ENCODE assay signal across 18 cellular contexts in genomic region chr15:45799508-45799907, GRCh38.
DNase-seq lines count a peak whose midpoint lies in the region; ATAC-seq and TF ChIP-seq lines count a peak whose summit lies in the region.
"Had no signal": no experiment of that assay in that cellular context is flagged by ENCODE, and none has a peak within 500 bp of the region (broad histone marks: within the 10 kb centered on the region; RNA-seq: fewer than 3 reads in every experiment).

No MANE protein-coding gene starts in this region.

- WGBS in smooth muscle cell (ENCODE audit: low lambda C conversion rate): 82% methylated on average over 3 of the region's 3 CpGs

- H3K9ac ChIP-seq in smooth muscle cell (ENCODE audit: low read depth): no peak overlapping the region

- peak; percentile 28 for DNase-seq in GM12865 (ENCODE audit: low read depth)
- no peak for DNase-seq in midbrain (lab: John Stamatoyannopoulos, UW)
- DNase-seq in NCI-H1694 (lab: John Stamatoyannopoulos, UW): no peak
- DNase-seq in smooth muscle cell (lab: John Stamatoyannopoulos, UW; ENCODE audit: unreplicated experiment): no peak
- no peak for DNase-seq in middle frontal gyrus (ENCODE audit: extremely low spot score, low spot score)
- DNase-seq: activated CD4-positive, alpha-beta T cell treated with anti-CD3 and anti-CD28 coated beads, Interleukin-2, amount 10 ng/mL, durations not matched to agents 7 days and 5 days; activated T-cell treated with anti-CD3 and anti-CD28 coated beads, Interleukin-2, amount 50 U/mL, for 4 hours; Caco-2; left cardiac atrium; NCI-H1105 treated with DMSO at 0.1 percent for 48 hours; NCI-H510A treated with DMSO at 0.1 percent for 48 hours; stimulated activated CD4-positive, alpha-beta T cell treated with anti-CD3 and anti-CD28 coated beads, Interleukin-1b, Interleukin-23, amount 100 ng/mL, for 48 hours; trophoblast cell had no signal

- peaks cover 13% of the 10 kb centered on the region for H3K4me1 ChIP-seq in smooth muscle cell (ENCODE audit: low read depth)

- no peaks in the 10 kb centered on the region for H4K20me1 ChIP-seq in smooth muscle cell (ENCODE audit: low read depth)

- H3K4me3 ChIP-seq in GM12865 (ENCODE audit: low read depth, low read length): no peak overlapping the region
- no peak overlapping the region for H3K4me3 ChIP-seq in smooth muscle cell

- ATAC-seq in GM19351 (IDR thresholded peaks at IDR 0.05; ENCODE audit: unreplicated experiment) (peak; percentile 85), HG02642 (IDR thresholded peaks at IDR 0.05; ENCODE audit: poor library complexity, unreplicated experiment) (peak; percentile 55), HG03571 (IDR thresholded peaks at IDR 0.05; ENCODE audit: unreplicated experiment) (peak; percentile 39)
- ATAC-seq: activated T-cell treated with anti-CD3 and anti-CD28 coated beads, Interleukin-2, amount 50 U/mL, for 4 hours; HepG2; left cardiac atrium had no signal

- H3K79me2 ChIP-seq in smooth muscle cell (ENCODE audit: low read depth): no peaks in the 10 kb centered on the region

- H3K9me3 ChIP-seq in smooth muscle cell (replicated peaks; ENCODE audit: low read depth): no peaks in the 10 kb centered on the region
- H3K9me3 ChIP-seq: Caco-2 had no signal

- no peak overlapping the region for H2AFZ ChIP-seq in smooth muscle cell (ENCODE audit: low read depth)

- no peaks in the 10 kb centered on the region for H3K27me3 ChIP-seq in smooth muscle cell (ENCODE audit: low read depth)

- H3K4me2 ChIP-seq in smooth muscle cell: no peak overlapping the region

- no peak for TF ChIP-seq CTCF in GM12865 (IDR thresholded peaks at IDR 0.05; ENCODE audit: insufficient read depth, low read depth, low read length, missing control alignments)
- no peak for TF ChIP-seq CTCF in smooth muscle cell (IDR thresholded peaks at IDR 0.05; ENCODE audit: borderline replicate concordance, insufficient read depth, poor library complexity, severe bottlenecking)

- H3K27ac ChIP-seq in smooth muscle cell (ENCODE audit: low read depth): no peak overlapping the region
- H3K27ac ChIP-seq: epithelial cell of prostate had no signal

- no peaks in the 10 kb centered on the region for H3K36me3 ChIP-seq in smooth muscle cell (ENCODE audit: low read depth)

- no peaks in the 10 kb centered on the region for H3F3A ChIP-seq in smooth muscle cell (ENCODE audit: low read depth)
